Comparison of ENCODE assay signal across 24 cellular contexts in genomic region chr6:151633517-151634335, GRCh38.
"Had no signal": no experiment of that assay in that cellular context is flagged by ENCODE, and none has a peak within 500 bp of the region (broad histone marks: within the 10 kb centered on the region; RNA-seq: fewer than 3 reads in every experiment).

No MANE protein-coding gene starts in this region.

- H3K4me1 Mint-ChIP-seq: activated B cell treated with CpG ODN at 0.5 μM for 24 hours, nephron had no signal

- H3K9me3 Mint-ChIP-seq: nephron had no signal

- H3K27ac Mint-ChIP-seq: activated B cell treated with CpG ODN at 0.5 μM for 24 hours; activated naive CD8-positive, alpha-beta T cell; nephron; progenitor cell of endocrine pancreas; T-helper 2 cell treated with Interferon-gamma antibody and Interleukin-4, amounts not matched to agents 5 μg/mL and 100 μg/mL, for 36 hours had no signal

- H3K4me3 Mint-ChIP-seq: activated B cell treated with CpG ODN at 0.5 μM for 24 hours; activated naive CD8-positive, alpha-beta T cell; activated T-cell treated with anti-CD3 and anti-CD28 coated beads, Interleukin-2, amount 50 U/mL, for 4 hours; nephron; T-helper 2 cell treated with Interferon-gamma antibody and Interleukin-4, amounts not matched to agents 5 μg/mL and 100 μg/mL, for 36 hours had no signal

- DNase-seq: activated B cell treated with CpG ODN at 0.5 μM for 24 hours; activated CD8-positive, alpha-beta memory T cell treated with anti-CD3 and anti-CD28 coated beads, Interleukin-2, amount 50 U/mL, for 4 hours; activated effector memory CD4-positive, alpha-beta T cell treated with Interleukin-2 at 50 U/mL for 16 hours; activated naive CD4-positive, alpha-beta T cell treated with Interleukin-2 at 50 U/mL for 16 hours; activated T-cell treated with anti-CD3 and anti-CD28 coated beads, Interleukin-2, amount 50 U/mL, for 4 hours; anterior cingulate cortex; dermis blood vessel endothelial cell; effector CD4-positive, alpha-beta T cell; esophagus squamous epithelium; foreskin melanocyte; heart right ventricle; lower lobe of right lung; mesenchymal stem cell; retina; sigmoid colon; stimulated activated CD4-positive, alpha-beta T cell treated with anti-CD3 and anti-CD28 coated beads, Interleukin-2, amount 100 ng/mL, for 24 hours; stimulated activated naive CD4-positive, alpha-beta T cell; trophoblast cell had no signal

- H3K36me3 Mint-ChIP-seq: activated naive CD8-positive, alpha-beta T cell had no signal

- H3K27ac ChIP-seq: epithelial cell of prostate, esophagus squamous epithelium, heart right ventricle, lower lobe of right lung, sigmoid colon, thoracic aorta had no signal

- ATAC-seq: heart right ventricle, lower lobe of right lung had no signal

- H3K27me3 Mint-ChIP-seq: progenitor cell of endocrine pancreas had no signal
